ENCODE assay signal across 22 cellular contexts in the genomic region with DNA sequence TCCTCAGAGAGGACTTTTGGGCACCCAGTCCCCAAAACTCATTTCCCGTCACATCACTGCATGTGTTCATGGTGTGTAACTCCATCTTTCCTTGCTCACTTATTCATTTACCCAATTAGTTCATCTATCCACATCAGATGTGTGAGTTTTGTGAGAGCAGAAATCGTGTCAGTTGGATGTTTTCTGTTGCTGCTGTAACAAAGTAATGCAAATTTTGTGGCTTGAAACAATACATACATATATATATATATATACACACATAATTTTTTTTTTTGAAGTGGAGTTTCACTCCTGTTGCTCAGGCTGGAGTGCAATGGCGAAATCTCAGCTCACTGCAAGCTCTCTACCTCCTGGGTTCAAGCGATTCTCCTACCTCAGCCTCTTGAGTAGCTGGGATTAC.
DNase-seq lines count a peak whose midpoint lies in the region; ATAC-seq and TF ChIP-seq lines count a peak whose summit lies in the region.
"Had no signal": no experiment of that assay in that cellular context is flagged by ENCODE, and none has a peak within 500 bp of the region (broad histone marks: within the 10 kb centered on the region; RNA-seq: fewer than 3 reads in every experiment).

No MANE protein-coding gene starts in this region.

- H3K36me3 ChIP-seq in smooth muscle cell (ENCODE audit: low read depth) (no peaks in the 10 kb centered on the region), Caco-2 (ENCODE audit: control insufficient read depth, insufficient read depth, low read length) (no peaks in the 10 kb centered on the region)

- no peak for ATAC-seq in stimulated activated naive CD8-positive, alpha-beta T cell treated with anti-CD3 and anti-CD28 coated beads, Interleukin-15, amount 100 ng/mL, for 72 hours
- ATAC-seq in GM21619 (IDR thresholded peaks at IDR 0.05; ENCODE audit: unreplicated experiment): peak; percentile 39
- no peak for ATAC-seq in WTC11
- ATAC-seq in HG03135 (IDR thresholded peaks at IDR 0.05; ENCODE audit: unreplicated experiment): no peak

- WGBS in smooth muscle cell (ENCODE audit: low lambda C conversion rate): 85% methylated on average over 4 of the region's 4 CpGs

- no peaks in the 10 kb centered on the region for H3K79me2 ChIP-seq in smooth muscle cell (ENCODE audit: low read depth)

- peaks cover 17% of the 10 kb centered on the region for H3K4me1 Mint-ChIP-seq in stimulated activated naive CD8-positive, alpha-beta T cell treated with anti-CD3 and anti-CD28 coated beads, Interleukin-15, Interleukin-2, amounts not matched to agents 100 ng/mL and 50 ng/mL, for 24 hours (ENCODE audit: low read depth)
- peaks cover 9% of the 10 kb centered on the region for H3K4me1 Mint-ChIP-seq in stimulated activated naive CD8-positive, alpha-beta T cell treated with anti-CD3 and anti-CD28 coated beads, Interleukin-15, amount 100 ng/mL, for 72 hours
- peaks cover 18% of the 10 kb centered on the region for H3K4me1 Mint-ChIP-seq in WTC11
- no peaks in the 10 kb centered on the region for H3K4me1 Mint-ChIP-seq in Caco-2 (ENCODE audit: low read depth, unreplicated experiment)

- no peak for DNase-seq in stimulated activated naive CD8-positive, alpha-beta T cell treated with anti-CD3 and anti-CD28 coated beads, Interleukin-15, amount 100 ng/mL, for 72 hours
- DNase-seq in WTC11 (ENCODE audit: low spot score) (no peak), HUDEP-2 (lab: John Stamatoyannopoulos, UW; ENCODE audit: unreplicated experiment in 76 of 76) (no peak), smooth muscle cell (lab: John Stamatoyannopoulos, UW; ENCODE audit: unreplicated experiment) (no peak), Caco-2 (no peak)
- DNase-seq: 8988T, DMS153, DND-41, GOT3, HCEC 1CT, KBM-7, MV-4-11, NCI-H1105, NCI-H1436 treated with DMSO at 0.1 percent for 48 hours, NCI-H187 treated with DMSO at 0.1 percent for 48 hours, SIG-M5, SW 1271 had no signal

- no peaks in the 10 kb centered on the region for H3F3A ChIP-seq in smooth muscle cell (ENCODE audit: low read depth)

- H3K4me1 ChIP-seq in smooth muscle cell (ENCODE audit: low read depth) (no peaks in the 10 kb centered on the region), Caco-2 (peaks cover 34% of the 10 kb centered on the region)

- H3K4me3 ChIP-seq in smooth muscle cell: no peak overlapping the region
- no peak overlapping the region for H3K4me3 ChIP-seq in Caco-2 (ENCODE audit: low read depth, low read length)
- H3K4me3 ChIP-seq: SK-N-MC had no signal

- H3K27ac ChIP-seq in smooth muscle cell (ENCODE audit: low read depth): no peak overlapping the region
- H3K27ac ChIP-seq: SK-N-MC had no signal

- H2AFZ ChIP-seq in smooth muscle cell (ENCODE audit: low read depth): no peak overlapping the region

- CTCF ChIA-PET in WTC11 (lab: Charles Lee) (no interaction called here), Caco-2 (lab: Charles Lee) (no interaction called here)

- TF ChIP-seq CTCF in WTC11 (IDR thresholded peaks at IDR 0.05) (no peak), smooth muscle cell (IDR thresholded peaks at IDR 0.05; ENCODE audit: borderline replicate concordance, insufficient read depth, poor library complexity, severe bottlenecking) (no peak), Caco-2 (IDR thresholded peaks at IDR 0.05; ENCODE audit: insufficient read depth in 1 of 2, low read depth in 1 of 2, low read length in 1 of 2, severe bottlenecking in 1 of 2, unreplicated experiment in 1 of 2) (no peak)

- no peak overlapping the region for H3K9ac ChIP-seq in smooth muscle cell (ENCODE audit: low read depth)

- H3K4me3 Mint-ChIP-seq in stimulated activated naive CD8-positive, alpha-beta T cell treated with anti-CD3 and anti-CD28 coated beads, Interleukin-15, Interleukin-2, amounts not matched to agents 100 ng/mL and 50 ng/mL, for 24 hours: no peak overlapping the region
- H3K4me3 Mint-ChIP-seq in stimulated activated naive CD8-positive, alpha-beta T cell treated with anti-CD3 and anti-CD28 coated beads, Interleukin-15, amount 100 ng/mL, for 72 hours: no peak overlapping the region
- no peak overlapping the region for H3K4me3 Mint-ChIP-seq in WTC11
- no peak overlapping the region for H3K4me3 Mint-ChIP-seq in Caco-2 (ENCODE audit: unreplicated experiment)
- H3K4me3 Mint-ChIP-seq: T-helper 1 cell treated with Interleukin-12 subunit alpha and Interleukin-12 subunit beta and Interleukin-4 antibody, amounts not matched to agents 30 μg/mL and 1 μg/mL, for 36 hours had no signal

- no TSS peak for BruUV-seq in Caco-2 (replicated peaks; lab: Mats Ljungman, UMichigan)

- no peaks in the 10 kb centered on the region for H3K9me3 ChIP-seq in smooth muscle cell (replicated peaks; ENCODE audit: low read depth)
- no peaks in the 10 kb centered on the region for H3K9me3 ChIP-seq in Caco-2

- POLR2A ChIA-PET in WTC11 (lab: Charles Lee) (no interaction called here), Caco-2 (lab: Charles Lee) (no interaction called here)

- no peaks in the 10 kb centered on the region for H3K27me3 Mint-ChIP-seq in stimulated activated naive CD8-positive, alpha-beta T cell treated with anti-CD3 and anti-CD28 coated beads, Interleukin-15, Interleukin-2, amounts not matched to agents 100 ng/mL and 50 ng/mL, for 24 hours
- peaks cover 3% of the 10 kb centered on the region for H3K27me3 Mint-ChIP-seq in stimulated activated naive CD8-positive, alpha-beta T cell treated with anti-CD3 and anti-CD28 coated beads, Interleukin-15, amount 100 ng/mL, for 72 hours
- H3K27me3 Mint-ChIP-seq in WTC11 (ENCODE audit: low read depth) (no peaks in the 10 kb centered on the region), Caco-2 (ENCODE audit: insufficient read depth, unreplicated experiment) (no peaks in the 10 kb centered on the region)

- no peaks in the 10 kb centered on the region for H4K20me1 ChIP-seq in smooth muscle cell (ENCODE audit: low read depth)

- no peaks in the 10 kb centered on the region for H3K27me3 ChIP-seq in smooth muscle cell (ENCODE audit: low read depth)
- H3K27me3 ChIP-seq in Caco-2 (replicated peaks; ENCODE audit: control insufficient read depth, insufficient read depth, low read length): no peaks in the 10 kb centered on the region

- no peaks in the 10 kb centered on the region for H3K36me3 Mint-ChIP-seq in stimulated activated naive CD8-positive, alpha-beta T cell treated with anti-CD3 and anti-CD28 coated beads, Interleukin-15, Interleukin-2, amounts not matched to agents 100 ng/mL and 50 ng/mL, for 24 hours (ENCODE audit: low read depth)
- H3K36me3 Mint-ChIP-seq in WTC11 (peaks cover 10% of the 10 kb centered on the region), Caco-2 (ENCODE audit: insufficient read depth, unreplicated experiment) (no peaks in the 10 kb centered on the region)

- H3K4me2 ChIP-seq in smooth muscle cell: no peak overlapping the region

- intact Hi-C loops in Caco-2 (cut with micrococcal nuclease; ENCODE audit: unreplicated experiment): loop anchor here (10.0 kb wide), 1 partner anchor 78 kb away; no protein-coding TSS in a partner anchor

- H3K9me3 Mint-ChIP-seq in stimulated activated naive CD8-positive, alpha-beta T cell treated with anti-CD3 and anti-CD28 coated beads, Interleukin-15, Interleukin-2, amounts not matched to agents 100 ng/mL and 50 ng/mL, for 24 hours: no peaks in the 10 kb centered on the region
- H3K9me3 Mint-ChIP-seq in stimulated activated naive CD8-positive, alpha-beta T cell treated with anti-CD3 and anti-CD28 coated beads, Interleukin-15, amount 100 ng/mL, for 72 hours: no peaks in the 10 kb centered on the region
- H3K9me3 Mint-ChIP-seq in WTC11 (peaks cover 14% of the 10 kb centered on the region), Caco-2 (ENCODE audit: unreplicated experiment) (no peaks in the 10 kb centered on the region)
- H3K9me3 Mint-ChIP-seq: T-helper 1 cell treated with Interleukin-12 subunit alpha and Interleukin-12 subunit beta and Interleukin-4 antibody, amounts not matched to agents 30 μg/mL and 1 μg/mL, for 36 hours had no signal

- peak overlapping the region; percentile 21 for H3K27ac Mint-ChIP-seq in stimulated activated naive CD8-positive, alpha-beta T cell treated with anti-CD3 and anti-CD28 coated beads, Interleukin-15, Interleukin-2, amounts not matched to agents 100 ng/mL and 50 ng/mL, for 24 hours
- no peak overlapping the region for H3K27ac Mint-ChIP-seq in stimulated activated naive CD8-positive, alpha-beta T cell treated with anti-CD3 and anti-CD28 coated beads, Interleukin-15, amount 100 ng/mL, for 72 hours
- H3K27ac Mint-ChIP-seq in WTC11: peak overlapping the region; percentile 57
- no peak overlapping the region for H3K27ac Mint-ChIP-seq in Caco-2 (ENCODE audit: unreplicated experiment)
- H3K27ac Mint-ChIP-seq: T-helper 1 cell treated with Interleukin-12 subunit alpha and Interleukin-12 subunit beta and Interleukin-4 antibody, amounts not matched to agents 30 μg/mL and 1 μg/mL, for 36 hours had no signal

TF ChIP-seq in WTC11, 78 proteins besides CTCF, POLR2A, EP300 and RAD21 (continues in another document):
- no peak for TF ChIP-seq ZNF121 (CRISPR knock-in tag; IDR thresholded peaks at IDR 0.05)
- TF ChIP-seq ZNF263 (CRISPR knock-in tag; IDR thresholded peaks at IDR 0.05; ENCODE audit: low read depth): no peak
- TF ChIP-seq ZNF219 (CRISPR knock-in tag; IDR thresholded peaks at IDR 0.05; ENCODE audit: borderline replicate concordance): no peak
- TF ChIP-seq, protein P1, sequence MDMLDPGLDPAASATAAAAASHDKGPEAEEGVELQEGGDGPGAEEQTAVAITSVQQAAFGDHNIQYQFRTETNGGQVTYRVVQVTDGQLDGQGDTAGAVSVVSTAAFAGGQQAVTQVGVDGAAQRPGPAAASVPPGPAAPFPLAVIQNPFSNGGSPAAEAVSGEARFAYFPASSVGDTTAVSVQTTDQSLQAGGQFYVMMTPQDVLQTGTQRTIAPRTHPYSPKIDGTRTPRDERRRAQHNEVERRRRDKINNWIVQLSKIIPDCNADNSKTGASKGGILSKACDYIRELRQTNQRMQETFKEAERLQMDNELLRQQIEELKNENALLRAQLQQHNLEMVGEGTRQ (CRISPR knock-in tag; IDR thresholded peaks at IDR 0.05): no peak
- TF ChIP-seq ETV6 (CRISPR knock-in tag; IDR thresholded peaks at IDR 0.05): no peak
- TF ChIP-seq, protein P2, sequence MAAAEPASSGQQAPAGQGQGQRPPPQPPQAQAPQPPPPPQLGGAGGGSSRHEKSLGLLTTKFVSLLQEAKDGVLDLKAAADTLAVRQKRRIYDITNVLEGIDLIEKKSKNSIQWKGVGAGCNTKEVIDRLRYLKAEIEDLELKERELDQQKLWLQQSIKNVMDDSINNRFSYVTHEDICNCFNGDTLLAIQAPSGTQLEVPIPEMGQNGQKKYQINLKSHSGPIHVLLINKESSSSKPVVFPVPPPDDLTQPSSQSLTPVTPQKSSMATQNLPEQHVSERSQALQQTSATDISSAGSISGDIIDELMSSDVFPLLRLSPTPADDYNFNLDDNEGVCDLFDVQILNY (CRISPR knock-in tag; IDR thresholded peaks at IDR 0.05): no peak

Comparison
In these comparisons a context has a peak if more than half of its experiments do, and no peak if none do; other contexts are left out.
1. H3K27ac Mint-ChIP-seq: peak in stimulated activated naive CD8-positive, alpha-beta T cell treated with anti-CD3 and anti-CD28 coated beads, Interleukin-15, Interleukin-2, amounts not matched to agents 100 ng/mL and 50 ng/mL, for 24 hours (single experiment) and WTC11 (single experiment); none in stimulated activated naive CD8-positive, alpha-beta T cell treated with anti-CD3 and anti-CD28 coated beads, Interleukin-15, amount 100 ng/mL, for 72 hours (0 of 2) and Caco-2 (single experiment).